ENCODE assay signal across 9 cellular contexts in the genomic region with DNA sequence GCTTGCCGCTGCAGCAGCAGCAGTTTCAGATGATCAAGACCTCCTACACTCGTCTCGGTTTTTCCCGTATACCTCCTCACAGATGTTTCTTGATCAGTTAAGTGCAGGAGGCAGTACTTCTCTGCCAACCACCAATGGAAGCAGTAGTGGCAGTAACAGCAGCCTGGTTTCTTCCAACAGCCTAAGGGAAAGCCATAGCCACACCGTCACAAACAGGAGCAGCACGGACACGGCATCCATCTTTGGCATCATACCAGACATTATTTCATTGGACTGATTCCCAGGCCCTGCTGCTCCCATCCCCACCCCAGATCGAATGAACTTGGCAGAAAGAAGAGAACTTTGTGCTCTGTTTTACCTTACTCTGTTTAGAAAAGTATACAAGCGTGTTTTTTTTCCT. TPM values are rescaled to one million over a fixed set of nuclear protein-coding genes. Genes with fewer than 3 reads are reported as not detected.
A peak's percentile ranks its signal among the peaks of the same experiment; 100 is the strongest.
DNase-seq lines count a peak whose midpoint lies in the region; ATAC-seq, FAIRE-seq and TF ChIP-seq lines count a peak whose summit lies in the region.
"Had no signal": no experiment of that assay in that cellular context is flagged by ENCODE, and none has a peak within 500 bp of the region (broad histone marks: within the 10 kb centered on the region; RNA-seq: fewer than 3 reads in every experiment).

No MANE protein-coding gene starts in this region.

- CTCF ChIA-PET in AG04450 (lab: Charles Lee) = no interaction called here

- no peak for TF ChIP-seq POLR2A in H54 (IDR thresholded peaks at IDR 0.05; ENCODE audit: low read depth, low read length)

- peaks cover 0 to 5% of the 10 kb centered on the region in 2 donors for H3K4me1 Mint-ChIP-seq in natural killer cell

- no peaks in the 10 kb centered on the region for H3K27me3 Mint-ChIP-seq in natural killer cell (ENCODE audit: low read depth in 2 of 2)

- ATAC-seq in mucosa of descending colon (peak; percentile 91), HG03159 (IDR thresholded peaks at IDR 0.05; ENCODE audit: unreplicated experiment) (no peak), natural killer cell (no peak), HG02870 (IDR thresholded peaks at IDR 0.05; ENCODE audit: unreplicated experiment) (no peak)

- peaks cover 29% of the 10 kb centered on the region for H3K36me3 Mint-ChIP-seq in natural killer cell

- FAIRE-seq in H54 (lab: Jason Lieb, UNC) = no peak

- POLR2A ChIA-PET in AG04450 (lab: Yijun Ruan, JAX) = no interaction called here

- no peak overlapping the region for H3K4me3 Mint-ChIP-seq in natural killer cell

- peak overlapping the region; percentile 32 for H3K4me3 ChIP-seq in AG04450 (ENCODE audit: low read depth, low read length)
- peak overlapping the region; percentile 40 for H3K4me3 ChIP-seq in choroid plexus epithelial cell (ENCODE audit: low read depth, low read length)
- H3K4me3 ChIP-seq in mucosa of descending colon = no peak overlapping the region

- H3K4me1 ChIP-seq in mucosa of descending colon (ENCODE audit: low read depth) = peaks cover 28% of the 10 kb centered on the region

- H3K9me3 ChIP-seq in AG04450 (ENCODE audit: control insufficient read depth, insufficient read depth, low read length) (no peaks in the 10 kb centered on the region), mucosa of descending colon (no peaks in the 10 kb centered on the region)

- DNase-seq in AG04450 (ENCODE audit: low read depth, low spot score) (peak; percentile 61), NCI-H2029 (lab: John Stamatoyannopoulos, UW) (peak; percentile 15), choroid plexus epithelial cell (ENCODE audit: low read depth) (peak; percentile 92), mucosa of descending colon (peak in 2 of 3 donors; percentile 56 to 80), H54 (ENCODE audit: insufficient read length, low spot score) (no peak), natural killer cell (no peak)

- no peak for TF ChIP-seq CTCF in AG04450 (IDR thresholded peaks at IDR 0.05; ENCODE audit: low read depth, low read length)
- TF ChIP-seq CTCF in choroid plexus epithelial cell (conservative IDR thresholded peaks at IDR 0.05; ENCODE audit: low read depth, low read length) = peak; percentile 0
- no peak for TF ChIP-seq CTCF in mucosa of descending colon (IDR thresholded peaks at IDR 0.05)
- TF ChIP-seq CTCF in natural killer cell (IDR thresholded peaks at IDR 0.05) = no peak

- no peak overlapping the region for H3K27ac Mint-ChIP-seq in natural killer cell

- no peaks in the 10 kb centered on the region for H3K36me3 ChIP-seq in mucosa of descending colon (ENCODE audit: low read depth)

- intact Hi-C loops in mucosa of descending colon (cut with DNase I, micrococcal nuclease) (no loop called here), natural killer cell (cut with micrococcal nuclease) (no loop called here)

- H3K9me3 Mint-ChIP-seq in natural killer cell = no peaks in the 10 kb centered on the region

- H3K27me3 ChIP-seq in AG04450 (ENCODE audit: control insufficient read depth, insufficient read depth, low read length) = no peaks in the 10 kb centered on the region

- peak overlapping the region; percentile 73 for H3K27ac ChIP-seq in AG04450 (ENCODE audit: low read depth, low read length)
- H3K27ac ChIP-seq: HL-60 had no signal

RNA-seq across cellular contexts. Expression of a gene that starts 17.6 kb away (rescaled TPM):
- 0.77 and 1.6 TPM in 2 replicates for polyA plus RNA-seq in AG04450 (2011; rRNA removed)
- 0.51 and 0.74 TPM in 2 replicates for polyA minus RNA-seq in AG04450 (2011; rRNA and poly(A)+ RNA removed)
- total RNA-seq in mucosa of descending colon (100 to 1,000 TPM in 1 of 3 donors, 10 to 100 TPM in 2; 50.8 to 122 (median 98.1) TPM), natural killer cell (1 to 10 TPM; 2.1 to 3.9 (median 3.7) TPM)

RNA-seq across cellular contexts. Expression of a gene that starts 42.0 kb away (rescaled TPM):
- polyA plus RNA-seq in AG04450 (2011; rRNA removed) = 13.0 and 16.0 TPM in 2 replicates
- polyA minus RNA-seq in AG04450 (2011; rRNA and poly(A)+ RNA removed) = 32.4 and 32.8 TPM in 2 replicates
- total RNA-seq in mucosa of descending colon (10 to 100 TPM; 20.1 to 39.2 (median 31.0) TPM), natural killer cell (10 to 100 TPM; 14.9 to 19.0 (median 15.5) TPM)

Comparison
In these comparisons a context has a peak if more than half of its experiments do, and no peak if none do; other contexts are left out.
1. DNase-seq: peak in AG04450 (single experiment), NCI-H2029 (single experiment), choroid plexus epithelial cell (single experiment) and mucosa of descending colon (2 of 3); none in H54 (single experiment) and natural killer cell (single experiment).
2. RNA of a gene that starts 17.6 kb away (total RNA-seq): 50.8 to 122 TPM in mucosa of descending colon; 2.1 to 3.9 TPM in natural killer cell; every median in the first group is over 10 times any median in the second.